In genomic region chr1:64243757-64244080, GRCh38 we compare ENCODE assay signal across 13 cellular contexts. TPM values are rescaled to one million over a fixed set of nuclear protein-coding genes. Genes with fewer than 3 reads are reported as not detected.
DNase-seq lines count a peak whose midpoint lies in the region; ATAC-seq and TF ChIP-seq lines count a peak whose summit lies in the region.
"Had no signal": no experiment of that assay in that cellular context is flagged by ENCODE, and none has a peak within 500 bp of the region (broad histone marks: within the 10 kb centered on the region; RNA-seq: fewer than 3 reads in every experiment).

No MANE protein-coding gene starts in this region.

- H3K36me3 Mint-ChIP-seq in activated CD4-positive, alpha-beta T cell treated with anti-CD3 and anti-CD28 coated beads for 36 hours (ENCODE audit: low read depth): no peaks in the 10 kb centered on the region

- no peak overlapping the region for H3K9ac ChIP-seq in HCT116 (ENCODE audit: low read length)
- H3K9ac ChIP-seq: KMS-11 had no signal

- 0 to 71% methylated on average over 1 of the region's 4 CpGs for WGBS in mesodermal cell (ENCODE audit: insufficient coverage in 2 of 2), 2 experiments

- ATAC-seq in activated CD4-positive, alpha-beta T cell treated with anti-CD3 and anti-CD28 coated beads for 36 hours: no peak
- ATAC-seq in HCT116 (no peak), HG03095 (IDR thresholded peaks at IDR 0.05; ENCODE audit: unreplicated experiment) (no peak), HG02973 (IDR thresholded peaks at IDR 0.05; ENCODE audit: unreplicated experiment) (no peak)

- H3K9me3 ChIP-seq in HCT116 (ENCODE audit: control insufficient read depth in 1 of 2, insufficient read depth in 1 of 2, low read depth in 1 of 2, low read length in 2 of 2) (no peaks in the 10 kb centered on the region), mesodermal cell (ENCODE audit: control insufficient read depth, low read length) (no peaks in the 10 kb centered on the region)
- H3K9me3 ChIP-seq: colonic mucosa, upper lobe of right lung had no signal

- H3K27me3 Mint-ChIP-seq in activated CD4-positive, alpha-beta T cell treated with anti-CD3 and anti-CD28 coated beads for 36 hours: peaks cover 14% of the 10 kb centered on the region

- H3K4me1 ChIP-seq in HCT116 (ENCODE audit: control insufficient read depth in 1 of 2, insufficient read depth in 2 of 2, low read length in 2 of 2) (no peaks in the 10 kb centered on the region), mesodermal cell (ENCODE audit: control insufficient read depth, insufficient read depth, low read length, poor library complexity, severe bottlenecking) (peaks cover 11% of the 10 kb centered on the region)
- H3K4me1 ChIP-seq: colonic mucosa had no signal

- no peaks in the 10 kb centered on the region for H3K9me3 Mint-ChIP-seq in activated CD4-positive, alpha-beta T cell treated with anti-CD3 and anti-CD28 coated beads for 36 hours (ENCODE audit: low read depth)

- intact Hi-C loops in activated CD4-positive, alpha-beta T cell treated with anti-CD3 and anti-CD28 coated beads for 36 hours (cut with DNase I, micrococcal nuclease): loop anchor here (1.0 to 10.0 kb wide), 8 partner anchors 106 to 1399 kb away; partner anchors contain the start of genes FOXD3 (in 1 of the 2) and ROR1 (in 1 of the 2)
- intact Hi-C loops in HCT116 (cut with micrococcal nuclease): loop anchor here (1.0 to 10.0 kb wide), 4 partner anchors 551 to 919 kb away; partner anchors contain the start of gene FOXD3

- POLR2A ChIA-PET in activated CD4-positive, alpha-beta T cell treated with anti-CD3 and anti-CD28 coated beads for 36 hours (lab: Charles Lee): no interaction called here
- POLR2A ChIA-PET in HCT116 (lab: Charles Lee): no interaction called here

- peak overlapping the region; percentile 1 for H3K4me3 Mint-ChIP-seq in activated CD4-positive, alpha-beta T cell treated with anti-CD3 and anti-CD28 coated beads for 36 hours

- TF ChIP-seq CTCF in HCT116 (IDR thresholded peaks at IDR 0.05 in 2 of 3, conservative IDR thresholded peaks at IDR 0.05 in 1 of 3; ENCODE audit: borderline replicate concordance in 1 of 3, insufficient read depth in 1 of 3, low read depth in 2 of 3, low read length in 2 of 3) (no peak), VCaP (conservative IDR thresholded peaks at IDR 0.05) (no peak)

- no peaks in the 10 kb centered on the region for H3K27me3 ChIP-seq in HCT116 (ENCODE audit: insufficient read depth, low read length)
- H3K27me3 ChIP-seq: colonic mucosa had no signal

- H3K4me2 ChIP-seq in HCT116 (ENCODE audit: low read length): no peak overlapping the region
- H3K4me2 ChIP-seq: KMS-11 had no signal

- no peaks in the 10 kb centered on the region for H3K9me2 ChIP-seq in HCT116 (ENCODE audit: insufficient read depth)

- no TSS peak for BruUV-seq in HCT116 (replicated peaks; lab: Mats Ljungman, UMichigan)

- no peak overlapping the region for H3K27ac ChIP-seq in HCT116 (ENCODE audit: low read depth, low read length)
- peak overlapping the region; percentile 94 for H3K27ac ChIP-seq in VCaP
- H3K27ac ChIP-seq in mesodermal cell (ENCODE audit: low read depth, low read length, severe bottlenecking): peak overlapping the region; percentile 13
- H3K27ac ChIP-seq: colonic mucosa, KMS-11, upper lobe of right lung had no signal

- no peak for TF ChIP-seq RAD21 in HCT116 (IDR thresholded peaks at IDR 0.05; ENCODE audit: low read depth)

- no peak overlapping the region for H3K4me3 ChIP-seq in HCT116 (replicated peaks in 1 of 2; ENCODE audit: low read depth in 1 of 2, low read length in 2 of 2)
- no peak overlapping the region for H3K4me3 ChIP-seq in mesodermal cell (ENCODE audit: extremely low read depth, insufficient read depth, low read length, poor library complexity, severe bottlenecking)
- H3K4me3 ChIP-seq: colonic mucosa, upper lobe of right lung had no signal

- no peaks in the 10 kb centered on the region for H3K79me2 ChIP-seq in HCT116 (ENCODE audit: insufficient read depth, low read length)

- CTCF ChIA-PET in activated CD4-positive, alpha-beta T cell treated with anti-CD3 and anti-CD28 coated beads for 36 hours (lab: Charles Lee): interaction anchor here (0.9 to 4.0 kb wide), 7 partner anchors 114 to 627 kb away, joined by 3 to 37 read pairs (median 3); no protein-coding TSS in a partner anchor
- CTCF ChIA-PET in HCT116 (lab: Charles Lee): interaction anchor here (1.0 to 8.8 kb wide), 8 partner anchors 107 to 689 kb away, joined by 3 to 104 read pairs (median 4); partner anchors contain the start of gene ROR1

- TF ChIP-seq POLR2A in HCT116 (IDR thresholded peaks at IDR 0.05; ENCODE audit: borderline replicate concordance, extremely low read depth, insufficient read depth, insufficient read length): no peak

- peak overlapping the region; percentile 66 for H2AFZ ChIP-seq in HCT116 (ENCODE audit: low read depth, low read length, poor library complexity, severe bottlenecking)

- RAD21 ChIA-PET in HCT116 (lab: Charles Lee; ENCODE audit: low non-redundant PET in 1 of 2, low total read pairs in 2 of 2, uncharacterized antibody in 2 of 2, unreplicated experiment in 2 of 2): interaction anchor here (0.7 to 1.2 kb wide), 2 partner anchors 552 to 581 kb away, joined by 3 read pairs; no protein-coding TSS in a partner anchor

- H3K36me3 ChIP-seq in HCT116 (ENCODE audit: control insufficient read depth in 1 of 2, insufficient read depth in 2 of 2, low read length in 2 of 2) (no peaks in the 10 kb centered on the region), mesodermal cell (ENCODE audit: control insufficient read depth, insufficient read depth, low read length) (no peaks in the 10 kb centered on the region)
- H3K36me3 ChIP-seq: colonic mucosa, upper lobe of right lung had no signal

- H4K20me1 ChIP-seq in HCT116 (ENCODE audit: insufficient read depth): no peaks in the 10 kb centered on the region

- peak overlapping the region; percentile 45 for H3K27ac Mint-ChIP-seq in activated CD4-positive, alpha-beta T cell treated with anti-CD3 and anti-CD28 coated beads for 36 hours

- DNase-seq in activated CD4-positive, alpha-beta T cell treated with anti-CD3 and anti-CD28 coated beads for 36 hours: no peak
- DNase-seq in activated CD4-positive, alpha-beta T cell treated with anti-CD3 and anti-CD28 coated beads, Interleukin-2, amount 50 U/mL, for 1 hour: no peak
- DNase-seq in HCT116 (ENCODE audit: low read depth, low spot score): no peak
- DNase-seq in T-helper 9 cell: no peak
- DNase-seq: colonic mucosa, upper lobe of right lung had no signal

- peaks cover 19% of the 10 kb centered on the region for H3K4me1 Mint-ChIP-seq in activated CD4-positive, alpha-beta T cell treated with anti-CD3 and anti-CD28 coated beads for 36 hours

TF ChIP-seq in HCT116, 20 proteins besides CTCF, POLR2A, EP300 and RAD21:
- TF ChIP-seq REST (IDR thresholded peaks at IDR 0.05; ENCODE audit: low read depth): no peak
- TF ChIP-seq CEBPB (IDR thresholded peaks at IDR 0.05; ENCODE audit: low read depth): no peak
- TF ChIP-seq SIN3A (IDR thresholded peaks at IDR 0.05; ENCODE audit: low read depth): no peak
- TF ChIP-seq ZNF274 (IDR thresholded peaks at IDR 0.05; ENCODE audit: low read depth, low read length): no peak
- TF ChIP-seq EZH2phosphoT487 (IDR thresholded peaks at IDR 0.05; ENCODE audit: borderline replicate concordance): no peak
- TF ChIP-seq POLR2AphosphoS5 (IDR thresholded peaks at IDR 0.05; ENCODE audit: low read depth, low read length): no peak
TF ChIP-seq in HCT116: peak in this region for 0.

RNA-seq across cellular contexts. Expression of gene UBE2U, which starts 40.3 kb away (rescaled TPM):
- total RNA-seq in activated CD4-positive, alpha-beta T cell treated with anti-CD3 and anti-CD28 coated beads for 36 hours: not detected
- not detected for total RNA-seq in HCT116 (2021; ENCODE audit: unreplicated experiment)
- not detected in 2 replicates for polyA plus RNA-seq in HCT116 (2012)
- polyA plus RNA-seq in mesodermal cell (2013, experiment 1 of 2): not detected
- polyA plus RNA-seq in mesodermal cell (2013, experiment 2 of 2): not detected
- total RNA-seq: colonic mucosa, G401, upper lobe of right lung had no signal
- polyA plus RNA-seq: small intestine had no signal
